Comparison of ENCODE assay signal across 16 cellular contexts in the genomic region with DNA sequence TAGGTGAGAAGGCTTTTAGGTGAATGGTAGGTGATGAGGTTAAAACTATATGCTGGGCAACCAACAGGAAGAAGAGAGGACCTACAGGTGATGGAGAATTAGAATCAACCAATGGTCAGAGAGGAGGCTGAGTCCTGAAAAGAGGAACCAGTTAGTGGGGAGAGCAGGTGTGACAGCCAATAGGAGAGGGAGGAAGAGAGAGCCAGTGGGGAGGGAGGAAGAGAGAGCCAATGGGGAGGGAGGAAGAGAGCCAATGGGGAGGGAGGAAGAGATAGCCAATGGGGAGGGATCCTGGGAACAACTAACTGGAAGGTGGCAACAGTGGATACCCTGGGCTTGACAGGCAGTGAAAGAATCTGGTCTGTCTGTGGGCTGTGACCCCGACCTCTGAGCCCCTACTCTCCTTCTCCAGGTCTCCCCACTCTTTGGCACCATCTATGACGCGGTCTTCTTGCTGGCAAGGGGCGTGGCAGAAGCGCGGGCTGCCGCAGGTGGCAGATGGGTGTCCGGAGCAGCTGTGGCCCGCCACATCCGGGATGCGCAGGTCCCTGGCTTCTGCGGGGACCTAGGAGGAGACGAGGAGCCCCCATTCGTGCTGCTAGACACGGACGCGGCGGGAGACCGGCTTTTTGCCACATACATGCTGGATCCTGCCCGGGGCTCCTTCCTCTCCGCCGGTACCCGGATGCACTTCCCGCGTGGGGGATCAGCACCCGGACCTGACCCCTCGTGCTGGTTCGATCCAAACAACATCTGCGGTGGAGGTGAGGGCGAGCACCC. TPM values are rescaled to one million over a fixed set of nuclear protein-coding genes. Genes with fewer than 3 reads are reported as not detected.
DNase-seq lines count a peak whose midpoint lies in the region; ATAC-seq and TF ChIP-seq lines count a peak whose summit lies in the region.
"Had no signal": no experiment of that assay in that cellular context is flagged by ENCODE, and none has a peak within 500 bp of the region (broad histone marks: within the 10 kb centered on the region; RNA-seq: fewer than 3 reads in every experiment).

No MANE protein-coding gene starts in this region.

- POLR2A ChIA-PET in activated naive CD8-positive, alpha-beta T cell treated with anti-CD3 and anti-CD28 coated beads, Interleukin-2, amount 10 ng/mL, durations not matched to agents 7 days and 5 days (lab: Charles Lee): no interaction called here

- no peaks in the 10 kb centered on the region for H3K9me3 Mint-ChIP-seq in activated naive CD8-positive, alpha-beta T cell treated with anti-CD3 and anti-CD28 coated beads, Interleukin-2, amount 10 ng/mL, durations not matched to agents 7 days and 5 days
- no peaks in the 10 kb centered on the region for H3K9me3 Mint-ChIP-seq in activated naive CD8-positive, alpha-beta T cell treated with anti-CD3 and anti-CD28 coated beads for 36 hours
- H3K9me3 Mint-ChIP-seq in dendritic cell treated with granulocyte-macrophage colony-stimulating factor and Interleukin-4, amounts not matched to agents 40 ng/mL and 50 ng/mL, for 4 days: peaks cover 7% of the 10 kb centered on the region
- no peaks in the 10 kb centered on the region for H3K9me3 Mint-ChIP-seq in type B pancreatic cell

- H3K27ac Mint-ChIP-seq in activated naive CD8-positive, alpha-beta T cell treated with anti-CD3 and anti-CD28 coated beads, Interleukin-2, amount 10 ng/mL, durations not matched to agents 7 days and 5 days: no peak overlapping the region
- no peak overlapping the region for H3K27ac Mint-ChIP-seq in activated naive CD8-positive, alpha-beta T cell treated with anti-CD3 and anti-CD28 coated beads for 36 hours
- H3K27ac Mint-ChIP-seq in dendritic cell treated with granulocyte-macrophage colony-stimulating factor and Interleukin-4, amounts not matched to agents 40 ng/mL and 50 ng/mL, for 4 days: peak overlapping the region; percentile 54
- H3K27ac Mint-ChIP-seq in type B pancreatic cell: no peak overlapping the region

- H3K4me1 ChIP-seq in upper lobe of right lung: peaks cover 14% of the 10 kb centered on the region

- peaks cover 35% of the 10 kb centered on the region for H3K27me3 Mint-ChIP-seq in activated naive CD8-positive, alpha-beta T cell treated with anti-CD3 and anti-CD28 coated beads, Interleukin-2, amount 10 ng/mL, durations not matched to agents 7 days and 5 days
- peaks cover 36% of the 10 kb centered on the region for H3K27me3 Mint-ChIP-seq in activated naive CD8-positive, alpha-beta T cell treated with anti-CD3 and anti-CD28 coated beads for 36 hours
- H3K27me3 Mint-ChIP-seq in dendritic cell treated with granulocyte-macrophage colony-stimulating factor and Interleukin-4, amounts not matched to agents 40 ng/mL and 50 ng/mL, for 4 days: peaks cover 27% of the 10 kb centered on the region
- H3K27me3 Mint-ChIP-seq in type B pancreatic cell: peaks cover 48% of the 10 kb centered on the region

- peak; percentile 18 for DNase-seq in activated naive CD8-positive, alpha-beta T cell treated with anti-CD3 and anti-CD28 coated beads, Interleukin-2, amount 10 ng/mL, durations not matched to agents 7 days and 5 days
- DNase-seq in activated naive CD8-positive, alpha-beta T cell treated with anti-CD3 and anti-CD28 coated beads for 36 hours: no peak
- peak; percentile 50 for DNase-seq in NAMALWA (ENCODE audit: low spot score)
- DNase-seq in upper lobe of right lung: peak; percentile 61
- DNase-seq in type B pancreatic cell (ENCODE audit: extremely low spot score, unreplicated experiment): no peak
- DNase-seq: activated naive CD4-positive, alpha-beta T cell treated with Interleukin-2 at 50 U/mL for 16 hours; DMS53; NCI-H187; NK-92 treated with Interleukin-12 subunit alpha and Interleukin-12 subunit beta, amount 100 ng/mL, for 24 hours; SIG-M5; stimulated activated CD4-positive, alpha-beta T cell treated with anti-CD3 and anti-CD28 coated beads, Interleukin-15, amount 100 ng/mL, for 24 hours; transverse colon had no signal

- H3K9me3 ChIP-seq in upper lobe of right lung: no peaks in the 10 kb centered on the region
- H3K9me3 ChIP-seq: transverse colon had no signal

- ATAC-seq in activated naive CD8-positive, alpha-beta T cell treated with anti-CD3 and anti-CD28 coated beads, Interleukin-2, amount 10 ng/mL, durations not matched to agents 7 days and 5 days (ENCODE audit: low read depth): no peak
- peak; percentile 9 for ATAC-seq in upper lobe of right lung
- no peak for ATAC-seq in GM18519 (IDR thresholded peaks at IDR 0.05; ENCODE audit: low FRiP score, unreplicated experiment)
- ATAC-seq in HG02970 (IDR thresholded peaks at IDR 0.05; ENCODE audit: low FRiP score, unreplicated experiment): no peak

- H3K36me3 ChIP-seq in upper lobe of right lung: no peaks in the 10 kb centered on the region
- H3K36me3 ChIP-seq: transverse colon had no signal

- TF ChIP-seq CTCF in upper lobe of right lung (IDR thresholded peaks at IDR 0.05) (no peak), type B pancreatic cell (conservative IDR thresholded peaks at IDR 0.05) (no peak)

- H3K4me3 ChIP-seq in upper lobe of right lung: no peak overlapping the region
- H3K4me3 ChIP-seq: transverse colon had no signal

- H3K36me3 Mint-ChIP-seq in activated naive CD8-positive, alpha-beta T cell treated with anti-CD3 and anti-CD28 coated beads, Interleukin-2, amount 10 ng/mL, durations not matched to agents 7 days and 5 days: no peaks in the 10 kb centered on the region
- H3K36me3 Mint-ChIP-seq in activated naive CD8-positive, alpha-beta T cell treated with anti-CD3 and anti-CD28 coated beads for 36 hours: no peaks in the 10 kb centered on the region
- H3K36me3 Mint-ChIP-seq in dendritic cell treated with granulocyte-macrophage colony-stimulating factor and Interleukin-4, amounts not matched to agents 40 ng/mL and 50 ng/mL, for 4 days (ENCODE audit: low read depth): no peaks in the 10 kb centered on the region
- H3K36me3 Mint-ChIP-seq in type B pancreatic cell: no peaks in the 10 kb centered on the region

- no peak overlapping the region for H3K4me3 Mint-ChIP-seq in activated naive CD8-positive, alpha-beta T cell treated with anti-CD3 and anti-CD28 coated beads, Interleukin-2, amount 10 ng/mL, durations not matched to agents 7 days and 5 days
- no peak overlapping the region for H3K4me3 Mint-ChIP-seq in activated naive CD8-positive, alpha-beta T cell treated with anti-CD3 and anti-CD28 coated beads for 36 hours
- no peak overlapping the region for H3K4me3 Mint-ChIP-seq in dendritic cell treated with granulocyte-macrophage colony-stimulating factor and Interleukin-4, amounts not matched to agents 40 ng/mL and 50 ng/mL, for 4 days
- H3K4me3 Mint-ChIP-seq in type B pancreatic cell: no peak overlapping the region

- intact Hi-C loops in dendritic cell treated with granulocyte-macrophage colony-stimulating factor and Interleukin-4, amounts not matched to agents 40 ng/mL and 50 ng/mL, for 4 days (cut with micrococcal nuclease): no loop called here
- intact Hi-C loops in upper lobe of right lung (cut with DNase I): no loop called here

- H3K27me3 ChIP-seq in upper lobe of right lung: peaks cover 29% of the 10 kb centered on the region

- H3K27ac ChIP-seq in upper lobe of right lung: no peak overlapping the region
- H3K27ac ChIP-seq: transverse colon had no signal

- peaks cover 5% of the 10 kb centered on the region for H3K4me1 Mint-ChIP-seq in activated naive CD8-positive, alpha-beta T cell treated with anti-CD3 and anti-CD28 coated beads, Interleukin-2, amount 10 ng/mL, durations not matched to agents 7 days and 5 days
- peaks cover 5% of the 10 kb centered on the region for H3K4me1 Mint-ChIP-seq in activated naive CD8-positive, alpha-beta T cell treated with anti-CD3 and anti-CD28 coated beads for 36 hours
- peaks cover 45% of the 10 kb centered on the region for H3K4me1 Mint-ChIP-seq in dendritic cell treated with granulocyte-macrophage colony-stimulating factor and Interleukin-4, amounts not matched to agents 40 ng/mL and 50 ng/mL, for 4 days (ENCODE audit: low read depth)
- no peaks in the 10 kb centered on the region for H3K4me1 Mint-ChIP-seq in type B pancreatic cell (ENCODE audit: unreplicated experiment)

RNA-seq across cellular contexts. Expression of gene GUCY2D, which starts 3.7 kb away (rescaled TPM):
- not detected for total RNA-seq in activated naive CD8-positive, alpha-beta T cell treated with anti-CD3 and anti-CD28 coated beads, Interleukin-2, amount 10 ng/mL, durations not matched to agents 7 days and 5 days
- not detected for total RNA-seq in activated naive CD8-positive, alpha-beta T cell treated with anti-CD3 and anti-CD28 coated beads for 36 hours
- 2.6 TPM for total RNA-seq in upper lobe of right lung
- 0.29 and 0.43 TPM in 2 replicates for total RNA-seq in type B pancreatic cell (ENCODE audit: low replicate concordance)
- total RNA-seq: activated CD8-positive, alpha-beta memory T cell treated with anti-CD3 and anti-CD28 coated beads for 36 hours had no signal

RNA-seq across cellular contexts. Expression of gene ALOX15B, which starts 32.7 kb away (rescaled TPM):
- total RNA-seq in activated naive CD8-positive, alpha-beta T cell treated with anti-CD3 and anti-CD28 coated beads, Interleukin-2, amount 10 ng/mL, durations not matched to agents 7 days and 5 days: not detected
- total RNA-seq in activated naive CD8-positive, alpha-beta T cell treated with anti-CD3 and anti-CD28 coated beads for 36 hours: under 1 TPM in 1 of 2 experiments, not detected in 1; 0.08 TPM
- total RNA-seq in upper lobe of right lung (80.2 TPM), type B pancreatic cell (ENCODE audit: low replicate concordance) (not detected in 2 replicates)
- total RNA-seq: activated CD8-positive, alpha-beta memory T cell treated with anti-CD3 and anti-CD28 coated beads for 36 hours had no signal

Comparison
In these comparisons a context has a peak if more than half of its experiments do, and no peak if none do; other contexts are left out.
1. DNase-seq: peak in activated naive CD8-positive, alpha-beta T cell treated with anti-CD3 and anti-CD28 coated beads, Interleukin-2, amount 10 ng/mL, durations not matched to agents 7 days and 5 days (single experiment), NAMALWA (single experiment) and upper lobe of right lung (single experiment); none in activated naive CD8-positive, alpha-beta T cell treated with anti-CD3 and anti-CD28 coated beads for 36 hours (single experiment) and type B pancreatic cell (single experiment).
2. RNA of gene ALOX15B, which starts 32.7 kb away (total RNA-seq): 80.2 TPM in upper lobe of right lung (single experiment); 0.08 TPM in activated naive CD8-positive, alpha-beta T cell treated with anti-CD3 and anti-CD28 coated beads for 36 hours, not detected in type B pancreatic cell and not detected in activated naive CD8-positive, alpha-beta T cell treated with anti-CD3 and anti-CD28 coated beads, Interleukin-2, amount 10 ng/mL, durations not matched to agents 7 days and 5 days; every median in the first group is over 10 times any median in the second.